ENCODE assay signal across 25 cellular contexts in the genomic region with DNA sequence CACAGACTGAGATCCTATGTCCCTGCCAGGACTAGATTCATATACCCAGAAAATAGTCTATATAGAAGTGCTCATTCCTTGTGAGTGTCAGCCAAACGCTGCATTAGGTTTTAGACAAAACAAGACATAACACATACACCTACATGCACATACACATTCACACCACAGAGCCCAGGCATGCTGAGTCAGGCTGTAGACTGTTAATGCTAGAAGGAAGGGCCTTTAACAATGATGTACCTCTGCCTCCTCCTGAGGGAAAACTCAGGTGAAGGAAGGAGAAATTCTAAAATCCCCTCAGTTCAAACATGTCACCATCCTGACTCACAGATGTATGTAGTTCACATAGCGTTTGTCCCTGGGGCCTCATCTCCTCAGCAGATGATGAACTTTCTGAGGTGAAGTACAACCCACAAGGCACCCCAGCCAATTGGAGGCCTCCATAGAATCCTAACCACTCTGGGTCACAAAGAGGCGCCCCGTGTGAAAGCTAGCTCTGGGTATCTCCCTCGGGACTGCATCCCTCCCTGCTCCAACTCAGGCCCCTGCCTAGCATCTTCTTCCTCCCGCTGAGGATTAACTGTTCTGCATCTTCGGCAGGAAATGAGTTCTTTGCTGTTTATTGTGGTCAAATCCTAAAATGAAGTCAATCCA. TPM values are rescaled to one million over a fixed set of nuclear protein-coding genes. Genes with fewer than 3 reads are reported as not detected.
"Had no signal": no experiment of that assay in that cellular context is flagged by ENCODE, and none has a peak within 500 bp of the region (broad histone marks: within the 10 kb centered on the region; RNA-seq: fewer than 3 reads in every experiment).

No MANE protein-coding gene starts in this region.

- H3K9me3 ChIP-seq: Peyer's patch had no signal

- DNase-seq: activated B cell treated with CpG ODN at 0.5 μM for 24 hours; activated CD4-positive, alpha-beta T cell treated with anti-CD3 and anti-CD28 coated beads for 1 hour; activated CD4-positive, alpha-beta T cell treated with anti-CD3 and anti-CD28 coated beads, Interleukin-2, amount 10 ng/mL, durations not matched to agents 24 days and 14 days; activated CD4-positive, alpha-beta T cell treated with anti-CD3 and anti-CD28 coated beads, Interleukin-2, amount 50 U/mL, for 48 hours; activated CD8-positive, alpha-beta memory T cell treated with anti-CD3 and anti-CD28 coated beads, Interleukin-2, amount 10 ng/mL, durations not matched to agents 7 days and 5 days; activated effector memory CD4-positive, alpha-beta T cell treated with anti-CD3 and anti-CD28 coated beads, Interleukin-2, amount 50 U/mL, for 16 hours; activated naive CD4-positive, alpha-beta T cell treated with Interleukin-2 at 50 U/mL for 16 hours; activated naive CD8-positive, alpha-beta T cell treated with anti-CD3 and anti-CD28 coated beads, Interleukin-2, amount 50 U/mL, for 24 hours; activated T-cell treated with anti-CD3 and anti-CD28 coated beads, Interleukin-2, amount 50 U/mL, for 24 hours; amygdala; cerebellar nuclear complex; Kasumi-1; NCI-H1105 treated with DMSO at 0.1 percent for 48 hours; NCI-H1436 treated with DMSO at 0.1 percent for 48 hours; NCI-H187; NCI-H2081; NCI-H510A treated with DMSO at 0.1 percent for 48 hours; Peyer's patch; SHP77 treated with DMSO at 0.1 percent for 48 hours; T-helper 17 cell; T-helper 9 cell had no signal

- H3K36me3 ChIP-seq: Peyer's patch had no signal

- H3K4me3 ChIP-seq: Peyer's patch had no signal

- H3K27ac ChIP-seq: Peyer's patch had no signal

- H3K4me1 Mint-ChIP-seq: activated CD4-positive, alpha-beta T cell treated with anti-CD3 and anti-CD28 coated beads, Interleukin-2, amount 10 ng/mL, durations not matched to agents 24 days and 14 days; activated CD8-positive, alpha-beta memory T cell treated with anti-CD3 and anti-CD28 coated beads, Interleukin-2, amount 10 ng/mL, durations not matched to agents 7 days and 5 days; activated naive CD8-positive, alpha-beta T cell treated with anti-CD3 and anti-CD28 coated beads, Interleukin-2, amount 50 U/mL, for 24 hours; T-helper 17 cell had no signal

- H3K4me1 ChIP-seq: Peyer's patch had no signal

- ATAC-seq: activated CD8-positive, alpha-beta memory T cell treated with anti-CD3 and anti-CD28 coated beads, Interleukin-2, amount 10 ng/mL, durations not matched to agents 7 days and 5 days; activated naive CD4-positive, alpha-beta T cell treated with anti-CD3 and anti-CD28 coated beads, Interleukin-2, amount 50 U/mL, for 72 hours; activated naive CD8-positive, alpha-beta T cell treated with anti-CD3 and anti-CD28 coated beads, Interleukin-2, amount 50 U/mL, for 24 hours; T-helper 17 cell had no signal

- H3K9me3 Mint-ChIP-seq: activated CD4-positive, alpha-beta T cell treated with anti-CD3 and anti-CD28 coated beads, Interleukin-2, amount 10 ng/mL, durations not matched to agents 24 days and 14 days; activated naive CD4-positive, alpha-beta T cell treated with anti-CD3 and anti-CD28 coated beads, Interleukin-2, amount 50 U/mL, for 72 hours; activated naive CD8-positive, alpha-beta T cell treated with anti-CD3 and anti-CD28 coated beads, Interleukin-2, amount 50 U/mL, for 24 hours; activated T-cell treated with anti-CD3 and anti-CD28 coated beads, Interleukin-2, amount 50 U/mL, for 24 hours had no signal

- H3K4me3 Mint-ChIP-seq: activated B cell treated with CpG ODN at 0.5 μM for 24 hours; activated CD4-positive, alpha-beta T cell treated with anti-CD3 and anti-CD28 coated beads, Interleukin-2, amount 10 ng/mL, durations not matched to agents 24 days and 14 days; activated CD8-positive, alpha-beta memory T cell treated with anti-CD3 and anti-CD28 coated beads, Interleukin-2, amount 10 ng/mL, durations not matched to agents 7 days and 5 days; activated naive CD8-positive, alpha-beta T cell treated with anti-CD3 and anti-CD28 coated beads, Interleukin-2, amount 50 U/mL, for 24 hours; activated T-cell treated with anti-CD3 and anti-CD28 coated beads, Interleukin-2, amount 50 U/mL, for 24 hours; brain; T-helper 17 cell had no signal

- FAIRE-seq: astrocyte had no signal

- H3K27ac Mint-ChIP-seq: activated B cell treated with CpG ODN at 0.5 μM for 24 hours; activated CD4-positive, alpha-beta T cell treated with anti-CD3 and anti-CD28 coated beads, Interleukin-2, amount 10 ng/mL, durations not matched to agents 24 days and 14 days; activated CD8-positive, alpha-beta memory T cell treated with anti-CD3 and anti-CD28 coated beads, Interleukin-2, amount 10 ng/mL, durations not matched to agents 7 days and 5 days; activated naive CD4-positive, alpha-beta T cell treated with anti-CD3 and anti-CD28 coated beads, Interleukin-2, amount 50 U/mL, for 72 hours; activated naive CD8-positive, alpha-beta T cell treated with anti-CD3 and anti-CD28 coated beads, Interleukin-2, amount 50 U/mL, for 24 hours; activated T-cell treated with anti-CD3 and anti-CD28 coated beads, Interleukin-2, amount 50 U/mL, for 24 hours; brain; T-helper 17 cell had no signal

- H3K27me3 ChIP-seq: Peyer's patch had no signal

- H3K36me3 Mint-ChIP-seq: activated CD8-positive, alpha-beta memory T cell treated with anti-CD3 and anti-CD28 coated beads, Interleukin-2, amount 10 ng/mL, durations not matched to agents 7 days and 5 days; activated naive CD4-positive, alpha-beta T cell treated with anti-CD3 and anti-CD28 coated beads, Interleukin-2, amount 50 U/mL, for 72 hours; brain had no signal

RNA-seq across cellular contexts. Expression of a gene that starts 40.7 kb away (rescaled TPM):
- total RNA-seq: activated CD8-positive, alpha-beta memory T cell treated with anti-CD3 and anti-CD28 coated beads, Interleukin-2, amount 10 ng/mL, durations not matched to agents 7 days and 5 days; activated naive CD4-positive, alpha-beta T cell treated with anti-CD3 and anti-CD28 coated beads, Interleukin-2, amount 50 U/mL, for 72 hours; astrocyte; cardiac septum had no signal
